In the genomic region with DNA sequence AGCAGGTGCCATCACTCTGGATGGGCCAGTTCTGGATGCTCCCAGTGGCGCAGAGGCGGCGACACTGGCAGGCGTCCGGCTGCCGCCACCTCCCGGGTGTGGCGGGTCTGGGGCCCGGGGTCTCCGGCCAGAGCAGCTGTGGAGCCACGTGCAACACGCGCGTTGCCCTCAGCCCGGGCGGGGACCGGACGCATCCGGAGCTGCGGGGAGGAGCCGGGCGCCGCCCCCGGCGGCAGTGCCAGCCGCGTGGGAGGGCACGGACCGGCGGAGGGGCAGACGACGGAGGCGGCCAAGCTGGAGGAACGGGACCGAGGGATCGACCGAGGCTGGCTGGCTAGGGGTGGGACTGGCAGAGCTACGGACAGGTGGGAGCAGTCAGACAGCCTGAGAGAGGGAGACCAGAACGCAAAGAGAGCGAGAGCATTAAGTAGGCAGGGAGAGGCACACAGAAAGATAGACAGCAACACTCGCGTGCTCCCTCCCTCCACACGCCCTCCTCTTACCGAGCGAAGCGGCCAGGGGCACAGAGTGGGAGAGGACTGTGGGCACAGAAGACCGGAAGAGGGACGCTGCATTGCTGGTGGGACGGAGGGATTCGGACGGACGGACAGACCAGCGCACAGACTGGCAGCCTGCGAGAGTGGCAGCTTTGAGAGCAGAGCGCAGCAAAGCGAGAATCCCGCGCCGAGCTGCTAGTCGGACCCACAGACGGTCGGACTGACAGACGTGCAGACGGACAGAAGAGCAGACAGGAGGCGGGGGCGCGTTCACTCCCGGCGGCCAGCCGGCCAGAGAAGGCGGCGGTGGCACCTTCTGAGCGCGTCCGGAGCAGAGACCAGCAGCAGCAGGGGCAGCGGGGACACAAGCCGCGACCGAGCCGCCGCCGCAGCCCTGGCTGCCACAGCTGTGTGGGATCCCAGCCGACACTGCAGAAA, we compare ENCODE assay signal across 8 cellular contexts. TPM values are rescaled to one million over a fixed set of nuclear protein-coding genes. Genes with fewer than 3 reads are reported as not detected.
DNase-seq lines count a peak whose midpoint lies in the region; ATAC-seq, FAIRE-seq and TF ChIP-seq lines count a peak whose summit lies in the region.

Gene ARPP21, plus strand, starts transcription at position 275 of the 935 bp plus-strand sequence. CDS start 42,227 bp downstream, outside the sequence.

- peaks cover 5% of the 10 kb centered on the region; the same call in 1 of the 2 replicates for H3K4me1 ChIP-seq in PC-3 (ENCODE audit: insufficient read depth, low read length)
- H3K4me1 ChIP-seq in endothelial cell of umbilical vein (ENCODE audit: control insufficient read depth, extremely low read depth, insufficient read depth, low read length) = peaks cover 6% of the 10 kb centered on the region

- ATAC-seq in PC-3 = peak; percentile 78

- H3K9ac ChIP-seq in PC-3 (ENCODE audit: low read length) (no peak within 1 kb of the TSS), endothelial cell of umbilical vein (replicated peaks; ENCODE audit: extremely low read depth, insufficient read depth, low read length) (no peak within 1 kb of the TSS)

- CTCF ChIA-PET in AG04449 (lab: Yijun Ruan, JAX) = interaction anchor here (1.3 kb wide), 1 partner anchor 9 kb away, joined by 3 read pairs; no protein-coding TSS in a partner anchor
- CTCF ChIA-PET in PC-3 (lab: Charles Lee) = interaction anchor here (0.6 kb wide), 1 partner anchor 756 kb away, joined by 5 read pairs; no protein-coding TSS in a partner anchor
- CTCF ChIA-PET in endothelial cell of umbilical vein (lab: Charles Lee) = no interaction called here

- DNase-seq in AG04449 (ENCODE audit: low read depth, low spot score) (no peak), GM13977 (ENCODE audit: low spot score) (peak; percentile 44), PC-3 (peak; percentile 16), endothelial cell of umbilical vein (ENCODE audit: low read depth, low spot score) (peak; percentile 15), midbrain (lab: John Stamatoyannopoulos, UW) (peak; percentile 39), urothelium cell line (ENCODE audit: low spot score) (peak; percentile 63), GM19240 (ENCODE audit: insufficient read length, low spot score) (no peak), AG08395 (ENCODE audit: low spot score) (no peak)

- H3F3A ChIP-seq in PC-3 (ENCODE audit: low read length, unreplicated experiment) = no peaks in the 10 kb centered on the region

- BruUV-seq in PC-3 (replicated peaks; lab: Mats Ljungman, UMichigan) (TSS peak; percentile 62), endothelial cell of umbilical vein (replicated peaks; lab: Mats Ljungman, UMichigan) (no TSS peak)

- in situ Hi-C loops in GM13977 (cut with MboI; ENCODE audit: low pct_unique_long_range_greater_than_20kb, low sequenced_read_pairs, unreplicated experiment) = no loop called here

- H3K27me3 ChIP-seq in PC-3 (ENCODE audit: low read length) = peaks cover 30% of the 10 kb centered on the region
- peaks cover 25 to 44% of the 10 kb centered on the region in 2 experiments for H3K27me3 ChIP-seq in endothelial cell of umbilical vein (ENCODE audit: control insufficient read depth in 2 of 2, insufficient read depth in 2 of 2, low read length in 2 of 2)

- dilution Hi-C loops in endothelial cell of umbilical vein (cut with MboI; ENCODE audit: extremely low pct_ligation_motif_present, low sequenced_read_pairs) = no loop called here

- H3K9me3 ChIP-seq in PC-3 (ENCODE audit: low read length) = no peaks in the 10 kb centered on the region
- no peaks in the 10 kb centered on the region for H3K9me3 ChIP-seq in endothelial cell of umbilical vein (replicated peaks; ENCODE audit: control insufficient read depth, insufficient read depth, low read length)

- H4K20me1 ChIP-seq in PC-3 (ENCODE audit: low read length) (no peaks in the 10 kb centered on the region; the same call in 1 of the 2 replicates), endothelial cell of umbilical vein (replicated peaks; ENCODE audit: control insufficient read depth, extremely low read depth, insufficient read depth, low read length) (no peaks in the 10 kb centered on the region)

- H3K27ac ChIP-seq in PC-3 (ENCODE audit: low read length) (no peak within 1 kb of the TSS), endothelial cell of umbilical vein (ENCODE audit: insufficient read depth, low read depth, low read length) (no peak within 1 kb of the TSS)

- no peaks in the 10 kb centered on the region for H3K9me2 ChIP-seq in PC-3 (replicated peaks; ENCODE audit: low read length)

- H3K36me3 ChIP-seq in PC-3 (ENCODE audit: low read depth, low read length) = no peaks in the 10 kb centered on the region
- H3K36me3 ChIP-seq in endothelial cell of umbilical vein (ENCODE audit: control insufficient read depth in 2 of 2, extremely low read depth in 1 of 2, insufficient read depth in 2 of 2, low read length in 2 of 2) = no peaks in the 10 kb centered on the region

- H3K4me2 ChIP-seq in PC-3 (ENCODE audit: low read length) (peak within 1 kb of the TSS; percentile 73), endothelial cell of umbilical vein (ENCODE audit: insufficient read depth, low read length) (peak within 1 kb of the TSS; percentile 61)

- FAIRE-seq in endothelial cell of umbilical vein (lab: Jason Lieb, UNC) = no peak
- FAIRE-seq in urothelium cell line (lab: Jason Lieb, UNC) = peak; percentile 79

- TF ChIP-seq CTCF in AG04449 (IDR thresholded peaks at IDR 0.05; ENCODE audit: insufficient read depth, low read length, missing control alignments) (no peak), GM13977 (IDR thresholded peaks at IDR 0.05; ENCODE audit: extremely low read depth, insufficient read depth, missing control alignments) (no peak), PC-3 (conservative IDR thresholded peaks at IDR 0.05; ENCODE audit: low read depth, low read length) (no peak), endothelial cell of umbilical vein (IDR thresholded peaks at IDR 0.05; ENCODE audit: extremely low read depth in 1 of 2, insufficient read depth in 1 of 2, low read depth in 1 of 2, low read length in 2 of 2) (no peak)

- H3K79me2 ChIP-seq in PC-3 (ENCODE audit: low read length) (no peaks in the 10 kb centered on the region), endothelial cell of umbilical vein (ENCODE audit: control insufficient read depth, insufficient read depth, low read length) (no peaks in the 10 kb centered on the region)

- no peak for TF ChIP-seq POLR2A in endothelial cell of umbilical vein (IDR thresholded peaks at IDR 0.05; ENCODE audit: low read depth, low read length)

- POLR2A ChIA-PET in AG04449 (lab: Yijun Ruan, JAX) (no interaction called here), PC-3 (lab: Charles Lee; ENCODE audit: unreplicated experiment) (interaction anchor here (0.6 kb wide), 1 partner anchor 491 kb away, joined by 3 read pairs; no protein-coding TSS in a partner anchor), endothelial cell of umbilical vein (lab: Charles Lee) (no interaction called here)

- peak within 1 kb of the TSS; percentile 34 for H3K4me3 ChIP-seq in AG04449 (ENCODE audit: low read depth, low read length)
- H3K4me3 ChIP-seq in PC-3 (ENCODE audit: low read length) = peak within 1 kb of the TSS; percentile 65
- peak within 1 kb of the TSS in 2 of 3 experiments; percentile 2 to 6 for H3K4me3 ChIP-seq in endothelial cell of umbilical vein (replicated peaks in 1 of 3; ENCODE audit: insufficient read depth in 1 of 3, low read depth in 1 of 3, low read length in 3 of 3)

- H2AFZ ChIP-seq in PC-3 (ENCODE audit: low read length) (peak within 1 kb of the TSS; percentile 85), endothelial cell of umbilical vein (ENCODE audit: low read depth, low read length) (peak within 1 kb of the TSS; percentile 95)

- intact Hi-C loops in PC-3 (cut with micrococcal nuclease) (no loop called here), endothelial cell of umbilical vein (cut with micrococcal nuclease) (no loop called here)

- no peaks in the 10 kb centered on the region for H3K9me1 ChIP-seq in endothelial cell of umbilical vein (replicated peaks; ENCODE audit: control insufficient read depth, extremely low read depth, insufficient read depth, low read length)

TF ChIP-seq in endothelial cell of umbilical vein, 7 proteins besides CTCF, POLR2A, EP300 and RAD21:
- TF ChIP-seq EZH2 (IDR thresholded peaks at IDR 0.05; ENCODE audit: borderline replicate concordance, low read depth, low read length, severe bottlenecking) = peak; percentile 86
- TF ChIP-seq JUN (IDR thresholded peaks at IDR 0.05; ENCODE audit: borderline replicate concordance, insufficient read depth, insufficient read length, low read depth) = no peak

RNA-seq across cellular contexts. Expression of gene ARPP21, which starts in this region (rescaled TPM):
- total RNA-seq in PC-3 (2014; rRNA removed) (not detected in 2 replicates), endothelial cell of umbilical vein (not detected in 2 replicates)
- not detected in 2 replicates for polyA plus RNA-seq in endothelial cell of umbilical vein
- not detected in 2 replicates for polyA plus RNA-seq in endothelial cell of umbilical vein (2011; cell fraction: cytosol; rRNA removed)
- not detected in 2 replicates for polyA plus RNA-seq in endothelial cell of umbilical vein (2011; cell fraction: nucleus; rRNA removed)
- polyA plus RNA-seq in endothelial cell of umbilical vein (2012) = not detected in 2 replicates
- 0.57 TPM in 1 of 2 replicates, not detected in the other for polyA minus RNA-seq in endothelial cell of umbilical vein
- polyA minus RNA-seq in endothelial cell of umbilical vein (2011; cell fraction: cytosol; rRNA and poly(A)+ RNA removed) = not detected
- polyA minus RNA-seq in endothelial cell of umbilical vein (2011; cell fraction: nucleus; rRNA and poly(A)+ RNA removed) = not detected in 2 replicates

Comparison
In these comparisons a context has a peak if more than half of its experiments do, and no peak if none do; other contexts are left out.
1. Peak in DNase-seq, ATAC-seq, H3K4me3 ChIP-seq and H3K4me2 ChIP-seq in PC-3; RNA of the gene not detected or under 1 TPM.
2. Peak in DNase-seq, H3K4me3 ChIP-seq and H3K4me2 ChIP-seq in endothelial cell of umbilical vein; RNA of the gene not detected or under 1 TPM.
3. DNase-seq: peak in GM13977 (single experiment), midbrain (single experiment) and urothelium cell line (single experiment); none in AG04449 (single experiment), GM19240 (single experiment) and AG08395 (single experiment).
4. H3K4me3 ChIP-seq: peak in every context shown above with its lines; median percentile 65 in PC-3; 34 in AG04449; 4 in endothelial cell of umbilical vein.